ENCODE assay signal across 9 cellular contexts in genomic region chrX:123731258-123731986, GRCh38.
A peak's percentile ranks its signal among the peaks of the same experiment; 100 is the strongest.
DNase-seq lines count a peak whose midpoint lies in the region; ATAC-seq lines count a peak whose summit lies in the region.
"Had no signal": no experiment of that assay in that cellular context is flagged by ENCODE, and none has a peak within 500 bp of the region (broad histone marks: within the 10 kb centered on the region; RNA-seq: fewer than 3 reads in every experiment).

No MANE protein-coding gene starts in this region.

- peaks cover 22% of the 10 kb centered on the region for H3K4me1 Mint-ChIP-seq in dendritic cell treated with granulocyte-macrophage colony-stimulating factor and Interleukin-4, amounts not matched to agents 40 ng/mL and 50 ng/mL, for 4 days (ENCODE audit: low read depth)

- peak overlapping the region; percentile 80 to 81 for H3K4me3 ChIP-seq in muscle layer of duodenum (ENCODE audit: low read depth in 1 of 2, low read length in 2 of 2)

- H3K36me3 Mint-ChIP-seq in dendritic cell treated with granulocyte-macrophage colony-stimulating factor and Interleukin-4, amounts not matched to agents 40 ng/mL and 50 ng/mL, for 4 days (ENCODE audit: low read depth) = peaks cover 25% of the 10 kb centered on the region

- no peaks in the 10 kb centered on the region for H3K27me3 Mint-ChIP-seq in dendritic cell treated with granulocyte-macrophage colony-stimulating factor and Interleukin-4, amounts not matched to agents 40 ng/mL and 50 ng/mL, for 4 days

- no peaks in the 10 kb centered on the region for H3K9me3 Mint-ChIP-seq in dendritic cell treated with granulocyte-macrophage colony-stimulating factor and Interleukin-4, amounts not matched to agents 40 ng/mL and 50 ng/mL, for 4 days

- H3K9me3 ChIP-seq in muscle layer of duodenum (ENCODE audit: control insufficient read depth in 1 of 2, low read length in 2 of 2) = no peaks in the 10 kb centered on the region
- H3K9me3 ChIP-seq: adrenal gland had no signal

- H3K4me1 ChIP-seq in muscle layer of duodenum (ENCODE audit: control insufficient read depth in 1 of 2, insufficient read depth in 2 of 2, low read length in 2 of 2) = peaks cover 3 to 9% of the 10 kb centered on the region in 2 donors

- H3K36me3 ChIP-seq in muscle layer of duodenum (ENCODE audit: control insufficient read depth in 1 of 2, insufficient read depth in 2 of 2, low read length in 2 of 2) = no peaks in the 10 kb centered on the region
- H3K36me3 ChIP-seq: adrenal gland had no signal

- peak overlapping the region; percentile 71 for H3K27ac ChIP-seq in muscle layer of duodenum (ENCODE audit: low read length)

- H3K4me3 Mint-ChIP-seq in dendritic cell treated with granulocyte-macrophage colony-stimulating factor and Interleukin-4, amounts not matched to agents 40 ng/mL and 50 ng/mL, for 4 days = peak overlapping the region; percentile 99

- intact Hi-C loops in dendritic cell treated with granulocyte-macrophage colony-stimulating factor and Interleukin-4, amounts not matched to agents 40 ng/mL and 50 ng/mL, for 4 days (cut with micrococcal nuclease) = loop anchor here (5.0 kb wide), 1 partner anchor 36 kb away; no protein-coding TSS in a partner anchor

- DNase-seq in NCI-H1105 treated with DMSO at 0.1 percent for 48 hours (lab: John Stamatoyannopoulos, UW) (peak; percentile 9), NCI-H1105 (lab: John Stamatoyannopoulos, UW) (no peak), RKO (ENCODE audit: low spot score) (peak; percentile 49)
- no peak for DNase-seq in activated CD8-positive, alpha-beta memory T cell treated with anti-CD3 and anti-CD28 coated beads, Interleukin-2, amount 50 U/mL, for 48 hours

- no peak for ATAC-seq in HG03521 (IDR thresholded peaks at IDR 0.05; ENCODE audit: unreplicated experiment)
- no peak for ATAC-seq in HG02798 (IDR thresholded peaks at IDR 0.05; ENCODE audit: poor library complexity, unreplicated experiment)

- H3K27ac Mint-ChIP-seq in dendritic cell treated with granulocyte-macrophage colony-stimulating factor and Interleukin-4, amounts not matched to agents 40 ng/mL and 50 ng/mL, for 4 days = peak overlapping the region; percentile 94

- H3K27me3 ChIP-seq in muscle layer of duodenum (ENCODE audit: low read depth, low read length) = no peaks in the 10 kb centered on the region
- H3K27me3 ChIP-seq: adrenal gland had no signal

Comparison
In these comparisons a context has a peak if more than half of its experiments do, and no peak if none do; other contexts are left out.
1. DNase-seq: peak in NCI-H1105 treated with DMSO at 0.1 percent for 48 hours (single experiment) and RKO (single experiment); none in NCI-H1105 (single experiment) and activated CD8-positive, alpha-beta memory T cell treated with anti-CD3 and anti-CD28 coated beads, Interleukin-2, amount 50 U/mL, for 48 hours (single experiment).